ENCODE assay signal across 1 cellular context in the genomic region with DNA sequence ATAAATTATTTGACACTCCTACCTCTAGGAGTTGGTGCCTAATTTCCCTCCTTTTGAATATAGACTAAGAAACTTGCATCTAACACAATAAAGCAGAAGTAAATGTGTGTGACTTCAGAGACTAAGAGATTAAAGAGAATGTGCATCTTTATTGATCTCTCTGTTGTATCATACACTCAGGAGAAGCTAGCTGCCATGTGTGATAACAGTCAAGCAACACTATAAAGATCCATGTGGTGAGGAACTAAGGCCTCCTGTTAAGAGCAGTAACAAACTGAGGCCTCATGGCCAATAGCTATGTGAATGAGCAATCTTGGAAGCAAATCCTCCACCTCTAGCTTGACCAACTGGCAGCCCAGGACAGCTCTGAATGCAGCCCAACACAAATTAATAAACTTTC.
TF ChIP-seq lines count a peak whose summit lies in the region.

No MANE protein-coding gene starts in this region.

TF ChIP-seq in H1, 55 proteins besides CTCF, POLR2A, EP300 and RAD21 (continued from another document):
- TF ChIP-seq SIN3A (conservative IDR thresholded peaks at IDR 0.05 in 1 of 2, IDR thresholded peaks at IDR 0.05 in 1 of 2; ENCODE audit: low read depth in 1 of 2, low read length in 2 of 2), result 0 out of 4 replicates have a peak, but pooled peaks of 1 of the 2 experiments have one; percentile 26
- TF ChIP-seq MAFK (IDR thresholded peaks at IDR 0.05; ENCODE audit: low read depth, low read length), result no peak
